In genomic region chr4:8368061-8368481, GRCh38 we compare ENCODE assay signal across 28 cellular contexts.
"Had no signal": no experiment of that assay in that cellular context is flagged by ENCODE, and none has a peak within 500 bp of the region (broad histone marks: within the 10 kb centered on the region; RNA-seq: fewer than 3 reads in every experiment).

No MANE protein-coding gene starts in this region.

- DNase-seq: activated B cell treated with CpG ODN at 0.5 μM for 24 hours; activated CD4-positive, alpha-beta T cell treated with anti-CD3 and anti-CD28 coated beads, Interleukin-2, amount 50 U/mL, for 1 hour; activated CD8-positive, alpha-beta T cell treated with anti-CD3 and anti-CD28 coated beads for 36 hours; activated T-cell treated with anti-CD3 and anti-CD28 coated beads, Interleukin-2, amount 50 U/mL, for 48 hours; colonic mucosa; effector memory CD4-positive, alpha-beta T cell; gastrocnemius medialis; glutamatergic neuron; islet precursor cell; left cardiac atrium; mesenchymal stem cell; retina; stimulated activated CD4-positive, alpha-beta T cell treated with anti-CD3 and anti-CD28 coated beads, Interleukin-4, amount 100 ng/mL, for 24 hours; stimulated activated naive B cell treated with anti-CD40 and anti-IgM and Interleukin-4, amounts not matched to agents 10 μg/mL and 1 μg/mL and 100 μg/mL, for 72 hours; stomach; T-helper 1 cell; tibial artery had no signal

- H3K27me3 ChIP-seq: colonic mucosa, dorsolateral prefrontal cortex, gastrocnemius medialis, hepatocyte, neutrophil, ovary, stomach, tibial artery had no signal

- H3K36me3 ChIP-seq: colonic mucosa, ovary had no signal

- H3K9me3 Mint-ChIP-seq: activated B cell treated with CpG ODN at 0.5 μM for 24 hours; activated T-helper 2 cell treated with anti-CD3 and anti-CD28 coated beads, Interferon-gamma antibody, Interleukin-2, Interleukin-4, amounts not matched to agents 10 μg/mL and 5 μg/mL and 100 μg/mL, durations not matched to agents 14 hours and 24 hours and 36 hours; T-helper 2 cell treated with Interferon-gamma antibody and Interleukin-4, amounts not matched to agents 5 μg/mL and 100 μg/mL, for 36 hours had no signal

- ATAC-seq: activated CD8-positive, alpha-beta T cell treated with anti-CD3 and anti-CD28 coated beads for 36 hours; activated naive CD4-positive, alpha-beta T cell treated with anti-CD3 and anti-CD28 coated beads, Interleukin-2, amount 50 U/mL, for 72 hours; gastrocnemius medialis; left cardiac atrium; sciatic nerve; stimulated activated naive B cell treated with anti-CD40 and anti-IgM and Interleukin-4, amounts not matched to agents 10 μg/mL and 1 μg/mL and 100 μg/mL, for 72 hours had no signal

- H3K4me3 Mint-ChIP-seq: activated B cell treated with CpG ODN at 0.5 μM for 24 hours; activated CD8-positive, alpha-beta T cell treated with anti-CD3 and anti-CD28 coated beads for 36 hours; nephron; stimulated activated naive B cell treated with anti-CD40 and anti-IgM and Interleukin-4, amounts not matched to agents 10 μg/mL and 1 μg/mL and 100 μg/mL, for 72 hours; T-helper 2 cell treated with Interferon-gamma antibody and Interleukin-4, amounts not matched to agents 5 μg/mL and 100 μg/mL, for 36 hours had no signal

- H3K27me3 Mint-ChIP-seq: activated B cell treated with CpG ODN at 0.5 μM for 24 hours; activated CD8-positive, alpha-beta T cell treated with anti-CD3 and anti-CD28 coated beads for 36 hours; stimulated activated naive B cell treated with anti-CD40 and anti-IgM and Interleukin-4, amounts not matched to agents 10 μg/mL and 1 μg/mL and 100 μg/mL, for 72 hours had no signal

- H3K4me3 ChIP-seq: colonic mucosa, dorsolateral prefrontal cortex, gastrocnemius medialis, hepatocyte, ovary, prostate gland, skin epidermis, stomach, tibial artery had no signal

- H3K27ac ChIP-seq: colonic mucosa, dorsolateral prefrontal cortex, gastrocnemius medialis, hepatocyte, neutrophil, ovary, prostate gland, skin epidermis, stomach, tibial artery had no signal

- H3K4me1 Mint-ChIP-seq: activated B cell treated with CpG ODN at 0.5 μM for 24 hours; nephron; stimulated activated naive B cell treated with anti-CD40 and anti-IgM and Interleukin-4, amounts not matched to agents 10 μg/mL and 1 μg/mL and 100 μg/mL, for 72 hours had no signal

- H3K4me1 ChIP-seq: colonic mucosa, prostate gland had no signal

- H3K27ac Mint-ChIP-seq: activated B cell treated with CpG ODN at 0.5 μM for 24 hours; activated CD8-positive, alpha-beta T cell treated with anti-CD3 and anti-CD28 coated beads for 36 hours; activated naive CD4-positive, alpha-beta T cell treated with anti-CD3 and anti-CD28 coated beads, Interleukin-2, amount 50 U/mL, for 72 hours; activated T-helper 2 cell treated with anti-CD3 and anti-CD28 coated beads, Interferon-gamma antibody, Interleukin-2, Interleukin-4, amounts not matched to agents 10 μg/mL and 5 μg/mL and 100 μg/mL, durations not matched to agents 14 hours and 24 hours and 36 hours; nephron; stimulated activated naive B cell treated with anti-CD40 and anti-IgM and Interleukin-4, amounts not matched to agents 10 μg/mL and 1 μg/mL and 100 μg/mL, for 72 hours; T-helper 2 cell treated with Interferon-gamma antibody and Interleukin-4, amounts not matched to agents 5 μg/mL and 100 μg/mL, for 36 hours had no signal

- H3K9me3 ChIP-seq: colonic mucosa, gastrocnemius medialis, neutrophil, ovary, prostate gland, stomach, tibial artery had no signal
